Comparison of ENCODE assay signal across 9 cellular contexts in genomic region chr15:63043391-63044076, GRCh38.
DNase-seq lines count a peak whose midpoint lies in the region; ATAC-seq and TF ChIP-seq lines count a peak whose summit lies in the region.
"Had no signal": no experiment of that assay in that cellular context is flagged by ENCODE, and none has a peak within 500 bp of the region (broad histone marks: within the 10 kb centered on the region; RNA-seq: fewer than 3 reads in every experiment).

No MANE protein-coding gene starts in this region.

- peaks cover 17% of the 10 kb centered on the region; the same call in 1 of the 2 replicates for H3K27me3 ChIP-seq in iPS-20b (ENCODE audit: insufficient read depth, low read length)

- peaks cover 40% of the 10 kb centered on the region for H3K4me1 ChIP-seq in iPS-20b (ENCODE audit: insufficient read depth, low read length)

- H3K4me3 Mint-ChIP-seq in stimulated activated effector memory CD8-positive, alpha-beta T cell treated with anti-CD3 and anti-CD28 coated beads, Interleukin-12 subunit alpha, Interleukin-12 subunit beta, amount 100 ng/mL, for 72 hours, result peak overlapping the region; percentile 70

- peaks cover 43% of the 10 kb centered on the region for H3K36me3 ChIP-seq in iPS-20b (ENCODE audit: insufficient read depth, low read depth, low read length)

- DNase-seq in AG10803 (ENCODE audit: low read depth) (no peak), KBM-7 (peak; percentile 72), astrocyte of the hippocampus (ENCODE audit: low read depth, low spot score) (peak; percentile 58), NCI-H2029 (lab: John Stamatoyannopoulos, UW) (no peak)
- DNase-seq in stimulated activated effector memory CD8-positive, alpha-beta T cell treated with anti-CD3 and anti-CD28 coated beads, Interleukin-12 subunit alpha, Interleukin-12 subunit beta, amount 100 ng/mL, for 72 hours (ENCODE audit: low spot score in 2 of 2), result peak in 1 of 2 donors; percentile 51

- no peak for ATAC-seq in stimulated activated effector memory CD8-positive, alpha-beta T cell treated with anti-CD3 and anti-CD28 coated beads, Interleukin-12 subunit alpha, Interleukin-12 subunit beta, amount 100 ng/mL, for 72 hours
- ATAC-seq in HG03565 (IDR thresholded peaks at IDR 0.05; ENCODE audit: unreplicated experiment) (no peak), HG03025 (IDR thresholded peaks at IDR 0.05; ENCODE audit: low FRiP score, unreplicated experiment) (no peak)

- no peak for TF ChIP-seq CTCF in AG10803 (conservative IDR thresholded peaks at IDR 0.05; ENCODE audit: low read length)

- H3K36me3 Mint-ChIP-seq in stimulated activated effector memory CD8-positive, alpha-beta T cell treated with anti-CD3 and anti-CD28 coated beads, Interleukin-12 subunit alpha, Interleukin-12 subunit beta, amount 100 ng/mL, for 72 hours, result peaks cover 6% of the 10 kb centered on the region
- H3K36me3 Mint-ChIP-seq: activated naive CD4-positive, alpha-beta T cell treated with anti-CD3 and anti-CD28 coated beads, Interleukin-2, amount 50 U/mL, for 72 hours had no signal

- peak overlapping the region; percentile 98 for H3K9ac ChIP-seq in iPS-20b (ENCODE audit: low read depth, low read length)

- H3K4me1 Mint-ChIP-seq in stimulated activated effector memory CD8-positive, alpha-beta T cell treated with anti-CD3 and anti-CD28 coated beads, Interleukin-12 subunit alpha, Interleukin-12 subunit beta, amount 100 ng/mL, for 72 hours, result peaks cover 22% of the 10 kb centered on the region

- H3K27ac ChIP-seq in iPS-20b (ENCODE audit: low read length), result peak overlapping the region; percentile 88

- no peak overlapping the region for H3K27ac Mint-ChIP-seq in stimulated activated effector memory CD8-positive, alpha-beta T cell treated with anti-CD3 and anti-CD28 coated beads, Interleukin-12 subunit alpha, Interleukin-12 subunit beta, amount 100 ng/mL, for 72 hours
- H3K27ac Mint-ChIP-seq: activated naive CD4-positive, alpha-beta T cell treated with anti-CD3 and anti-CD28 coated beads, Interleukin-2, amount 50 U/mL, for 72 hours had no signal

- no peaks in the 10 kb centered on the region for H3K9me3 ChIP-seq in iPS-20b (ENCODE audit: insufficient read depth, low read depth, low read length)

- no peaks in the 10 kb centered on the region for H3K9me3 Mint-ChIP-seq in stimulated activated effector memory CD8-positive, alpha-beta T cell treated with anti-CD3 and anti-CD28 coated beads, Interleukin-12 subunit alpha, Interleukin-12 subunit beta, amount 100 ng/mL, for 72 hours
- H3K9me3 Mint-ChIP-seq: activated naive CD4-positive, alpha-beta T cell treated with anti-CD3 and anti-CD28 coated beads, Interleukin-2, amount 50 U/mL, for 72 hours had no signal

- H3K4me3 ChIP-seq in AG10803 (ENCODE audit: low read length) (peak overlapping the region; percentile 99), iPS-20b (ENCODE audit: low read length) (peak overlapping the region; percentile 97)

- in situ Hi-C loops in KBM-7 (cut with MboI; ENCODE audit: low pct_unique_long_range_greater_than_20kb, low sequenced_read_pairs), result no loop called here

Comparison
In these comparisons a context has a peak if more than half of its experiments do, and no peak if none do; other contexts are left out.
1. DNase-seq: peak in KBM-7 (single experiment) and astrocyte of the hippocampus (single experiment); none in AG10803 (single experiment) and NCI-H2029 (single experiment).